8 cellular contexts compared by ENCODE assay signal in the genomic region with DNA sequence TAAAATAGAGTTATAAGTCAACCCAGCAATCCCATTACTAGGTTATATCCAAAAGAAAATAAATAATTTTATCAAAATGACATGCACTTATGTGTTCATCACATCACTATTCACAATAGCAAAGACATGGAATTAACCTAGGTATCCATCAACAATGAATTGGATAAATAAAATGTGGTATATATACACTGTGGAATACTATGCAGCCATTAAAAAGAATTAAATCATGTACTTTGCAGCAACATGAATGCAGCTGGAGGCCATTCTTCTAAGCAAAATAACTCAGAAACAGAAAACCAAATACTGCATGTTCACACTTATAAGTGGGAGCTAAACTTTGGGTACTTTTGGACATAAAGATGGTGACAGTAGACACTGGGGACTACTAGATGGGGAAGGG.
"Had no signal": no experiment of that assay in that cellular context is flagged by ENCODE, and none has a peak within 500 bp of the region (broad histone marks: within the 10 kb centered on the region; RNA-seq: fewer than 3 reads in every experiment).

No MANE protein-coding gene starts in this region.

- H3K36me3 Mint-ChIP-seq: IgD-negative memory B cell had no signal

- H3K4me3 Mint-ChIP-seq: IgD-negative memory B cell had no signal

- H3K4me1 Mint-ChIP-seq: IgD-negative memory B cell had no signal

- H3K4me2 ChIP-seq: KMS-11 had no signal

- H3K9ac ChIP-seq: KMS-11 had no signal

- ATAC-seq: HepG2 had no signal

- FAIRE-seq: HepG2, HTR-8/SVneo had no signal

- DNase-seq: IMR-90, KBM-7, KG1 had no signal

- H3K27me3 Mint-ChIP-seq: IgD-negative memory B cell had no signal

- H3K27ac Mint-ChIP-seq: IgD-negative memory B cell had no signal

- H3K27ac ChIP-seq: HL-60, KMS-11 had no signal
